Comparison of ENCODE assay signal across 2 cellular contexts in the genomic region with DNA sequence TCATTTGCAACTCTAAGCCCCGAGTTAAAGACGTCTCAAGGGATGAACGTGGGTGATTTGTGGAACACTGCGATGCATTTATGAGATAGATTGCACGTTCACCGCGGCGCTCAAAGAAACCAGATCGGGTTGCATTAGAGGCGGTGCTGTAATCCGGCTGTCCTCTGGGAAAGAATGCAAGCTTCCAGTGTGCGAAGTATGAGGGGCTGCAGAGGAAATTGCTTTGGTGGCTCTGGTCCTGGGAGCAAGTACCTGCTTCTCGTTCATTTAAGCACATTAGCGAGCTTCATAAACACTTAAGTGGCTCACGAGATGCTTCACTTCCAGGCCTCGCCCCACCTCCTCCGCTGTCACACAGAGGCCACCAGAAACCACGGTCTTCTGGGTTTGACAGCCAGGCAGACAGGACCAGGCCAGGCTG.
TF ChIP-seq lines count a peak whose summit lies in the region.

No MANE protein-coding gene starts in this region.

TF ChIP-seq in IMR-90, 13 proteins besides CTCF, POLR2A, EP300 and RAD21:
- no peak for TF ChIP-seq USF2 (IDR thresholded peaks at IDR 0.05; ENCODE audit: low read depth, low read length)
- no peak for TF ChIP-seq FOS (IDR thresholded peaks at IDR 0.05; ENCODE audit: low read depth, low read length)
- TF ChIP-seq RCOR1 (IDR thresholded peaks at IDR 0.05; ENCODE audit: insufficient replicate concordance, low read length), result no peak
- no peak for TF ChIP-seq NFE2L2 (IDR thresholded peaks at IDR 0.05; ENCODE audit: low read depth, low read length)
- TF ChIP-seq RFX5 (IDR thresholded peaks at IDR 0.05; ENCODE audit: low read depth, low read length), result no peak
- TF ChIP-seq BHLHE40 (IDR thresholded peaks at IDR 0.05; ENCODE audit: low read depth, low read length), result no peak
- TF ChIP-seq MXI1 (IDR thresholded peaks at IDR 0.05; ENCODE audit: borderline replicate concordance, low read depth, low read length), result no peak
- TF ChIP-seq SMC3 (IDR thresholded peaks at IDR 0.05; ENCODE audit: low read depth, low read length), result no peak
- no peak for TF ChIP-seq CHD1 (IDR thresholded peaks at IDR 0.05; ENCODE audit: low read depth, low read length)

TF ChIP-seq in H1, 55 proteins besides CTCF, POLR2A, EP300 and RAD21:
- TF ChIP-seq BACH1 (IDR thresholded peaks at IDR 0.05; ENCODE audit: low read length) (no peak), HDAC2 (IDR thresholded peaks at IDR 0.05; ENCODE audit: borderline replicate concordance in 1 of 2, low read depth in 2 of 2, low read length in 2 of 2) (no peak), TAF7 (optimal IDR thresholded peaks at IDR 0.05; ENCODE audit: borderline replicate concordance, low read depth, low read length) (no peak), SAP30 (IDR thresholded peaks at IDR 0.05; ENCODE audit: insufficient read depth, insufficient replicate concordance, low read length) (no peak), KDM1A (IDR thresholded peaks at IDR 0.05; ENCODE audit: borderline replicate concordance, low read length) (no peak), KDM5A (IDR thresholded peaks at IDR 0.05; ENCODE audit: low read length) (no peak), SUZ12 (IDR thresholded peaks at IDR 0.05; ENCODE audit: low read length) (no peak), CBX5 (IDR thresholded peaks at IDR 0.05; ENCODE audit: low read depth, low read length) (no peak), ZNF274 (IDR thresholded peaks at IDR 0.05; ENCODE audit: borderline replicate concordance, extremely low read depth, low read length) (no peak), CBX8 (IDR thresholded peaks at IDR 0.05; ENCODE audit: borderline replicate concordance, low read depth, low read length) (no peak), CHD2 (IDR thresholded peaks at IDR 0.05; ENCODE audit: low read length) (no peak), NANOG (IDR thresholded peaks at IDR 0.05; ENCODE audit: insufficient read depth, low read depth, low read length, poor library complexity, severe bottlenecking) (no peak)
- TF ChIP-seq, protein P1, sequence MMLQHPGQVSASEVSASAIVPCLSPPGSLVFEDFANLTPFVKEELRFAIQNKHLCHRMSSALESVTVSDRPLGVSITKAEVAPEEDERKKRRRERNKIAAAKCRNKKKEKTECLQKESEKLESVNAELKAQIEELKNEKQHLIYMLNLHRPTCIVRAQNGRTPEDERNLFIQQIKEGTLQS (IDR thresholded peaks at IDR 0.05; ENCODE audit: insufficient read depth, low read depth, low read length), result no peak
- TF ChIP-seq, protein P2, sequence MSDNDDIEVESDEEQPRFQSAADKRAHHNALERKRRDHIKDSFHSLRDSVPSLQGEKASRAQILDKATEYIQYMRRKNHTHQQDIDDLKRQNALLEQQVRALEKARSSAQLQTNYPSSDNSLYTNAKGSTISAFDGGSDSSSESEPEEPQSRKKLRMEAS (IDR thresholded peaks at IDR 0.05), result no peak
